In the genomic region with DNA sequence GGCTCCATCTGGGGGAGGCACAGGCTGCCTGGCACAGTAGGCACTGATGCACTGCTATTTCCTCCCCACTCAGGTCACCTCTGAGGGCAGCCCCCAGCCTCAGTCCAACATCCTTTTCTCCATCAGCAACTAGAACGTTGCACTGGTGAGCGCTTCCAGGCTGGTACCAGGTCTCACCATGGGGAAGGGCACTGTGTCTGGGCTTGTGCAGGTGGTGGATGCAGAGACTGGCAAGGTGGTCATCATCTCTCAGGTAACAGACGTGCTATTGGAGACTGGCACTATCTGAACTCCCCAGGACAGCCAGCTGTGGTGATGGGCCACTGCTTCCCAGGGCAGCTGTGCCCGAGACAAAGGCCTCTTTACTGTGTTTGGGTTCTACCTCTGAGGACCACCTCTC, we compare ENCODE assay signal across 34 cellular contexts.
"Had no signal": no experiment of that assay in that cellular context is flagged by ENCODE, and none has a peak within 500 bp of the region (broad histone marks: within the 10 kb centered on the region; RNA-seq: fewer than 3 reads in every experiment).

No MANE protein-coding gene starts in this region.

- H3K27ac Mint-ChIP-seq: activated CD4-positive, alpha-beta memory T cell treated with anti-CD3 and anti-CD28 coated beads, Interleukin-2, amount 10 ng/mL, durations not matched to agents 7 days and 5 days; activated CD4-positive, alpha-beta T cell treated with anti-CD3 and anti-CD28 coated beads for 36 hours; activated CD4-positive, alpha-beta T cell treated with anti-CD3 and anti-CD28 coated beads, Interleukin-2, amount 10 ng/mL, durations not matched to agents 7 days and 5 days; activated CD8-positive, alpha-beta T cell treated with anti-CD3 and anti-CD28 coated beads, Interleukin-2, amount 10 ng/mL, durations not matched to agents 7 days and 5 days; activated naive CD4-positive, alpha-beta T cell treated with anti-CD3 and anti-CD28 coated beads, Interleukin-2, amount 10 ng/mL, durations not matched to agents 7 days and 5 days; activated naive CD4-positive, alpha-beta T cell treated with anti-CD3 and anti-CD28 coated beads, Interleukin-2, amount 50 U/mL, for 24 hours; activated naive CD8-positive, alpha-beta T cell; activated naive CD8-positive, alpha-beta T cell treated with anti-CD3 and anti-CD28 coated beads, Interleukin-2, amount 10 ng/mL, durations not matched to agents 7 days and 5 days; activated naive CD8-positive, alpha-beta T cell treated with anti-CD3 and anti-CD28 coated beads, Interleukin-2, amount 50 U/mL, for 24 hours; activated T-cell treated with anti-CD3 and anti-CD28 coated beads, Interleukin-2, amount 50 U/mL, for 24 hours; activated T-helper 2 cell treated with anti-CD3 and anti-CD28 coated beads, Interferon-gamma antibody, Interleukin-2, Interleukin-4, amounts not matched to agents 10 μg/mL and 5 μg/mL and 100 μg/mL, durations not matched to agents 14 hours and 24 hours and 36 hours; brain; T-helper 1 cell treated with Interleukin-12 subunit alpha and Interleukin-12 subunit beta and Interleukin-4 antibody, amounts not matched to agents 30 μg/mL and 1 μg/mL, for 36 hours; T-helper 2 cell treated with Interferon-gamma antibody and Interleukin-4, amounts not matched to agents 5 μg/mL and 100 μg/mL, for 36 hours; WTC11 had no signal

- H3K36me3 Mint-ChIP-seq: activated naive CD4-positive, alpha-beta T cell treated with anti-CD3 and anti-CD28 coated beads, Interleukin-2, amount 10 ng/mL, durations not matched to agents 7 days and 5 days; activated naive CD4-positive, alpha-beta T cell treated with anti-CD3 and anti-CD28 coated beads, Interleukin-2, amount 50 U/mL, for 24 hours; activated naive CD8-positive, alpha-beta T cell; activated naive CD8-positive, alpha-beta T cell treated with anti-CD3 and anti-CD28 coated beads, Interleukin-2, amount 10 ng/mL, durations not matched to agents 7 days and 5 days; brain; WTC11 had no signal

- H3K4me3 Mint-ChIP-seq: activated CD4-positive, alpha-beta memory T cell treated with anti-CD3 and anti-CD28 coated beads, Interleukin-2, amount 10 ng/mL, durations not matched to agents 7 days and 5 days; activated CD4-positive, alpha-beta T cell treated with anti-CD3 and anti-CD28 coated beads for 36 hours; activated CD4-positive, alpha-beta T cell treated with anti-CD3 and anti-CD28 coated beads, Interleukin-2, amount 10 ng/mL, durations not matched to agents 7 days and 5 days; activated CD8-positive, alpha-beta T cell treated with anti-CD3 and anti-CD28 coated beads, Interleukin-2, amount 10 ng/mL, durations not matched to agents 7 days and 5 days; activated naive CD4-positive, alpha-beta T cell treated with anti-CD3 and anti-CD28 coated beads, Interleukin-2, amount 10 ng/mL, durations not matched to agents 7 days and 5 days; activated naive CD4-positive, alpha-beta T cell treated with anti-CD3 and anti-CD28 coated beads, Interleukin-2, amount 50 U/mL, for 24 hours; activated naive CD8-positive, alpha-beta T cell; activated naive CD8-positive, alpha-beta T cell treated with anti-CD3 and anti-CD28 coated beads, Interleukin-2, amount 10 ng/mL, durations not matched to agents 7 days and 5 days; activated naive CD8-positive, alpha-beta T cell treated with anti-CD3 and anti-CD28 coated beads, Interleukin-2, amount 50 U/mL, for 24 hours; activated T-cell treated with anti-CD3 and anti-CD28 coated beads, Interleukin-2, amount 50 U/mL, for 24 hours; brain; T-helper 1 cell treated with Interleukin-12 subunit alpha and Interleukin-12 subunit beta and Interleukin-4 antibody, amounts not matched to agents 30 μg/mL and 1 μg/mL, for 36 hours; T-helper 2 cell treated with Interferon-gamma antibody and Interleukin-4, amounts not matched to agents 5 μg/mL and 100 μg/mL, for 36 hours; WTC11 had no signal

- H3K9me3 Mint-ChIP-seq: activated CD4-positive, alpha-beta T cell treated with anti-CD3 and anti-CD28 coated beads, Interleukin-2, amount 10 ng/mL, durations not matched to agents 7 days and 5 days; activated naive CD4-positive, alpha-beta T cell treated with anti-CD3 and anti-CD28 coated beads, Interleukin-2, amount 50 U/mL, for 24 hours; activated naive CD8-positive, alpha-beta T cell treated with anti-CD3 and anti-CD28 coated beads, Interleukin-2, amount 50 U/mL, for 24 hours; activated T-cell treated with anti-CD3 and anti-CD28 coated beads, Interleukin-2, amount 50 U/mL, for 24 hours; activated T-helper 2 cell treated with anti-CD3 and anti-CD28 coated beads, Interferon-gamma antibody, Interleukin-2, Interleukin-4, amounts not matched to agents 10 μg/mL and 5 μg/mL and 100 μg/mL, durations not matched to agents 14 hours and 24 hours and 36 hours; T-helper 2 cell treated with Interferon-gamma antibody and Interleukin-4, amounts not matched to agents 5 μg/mL and 100 μg/mL, for 36 hours had no signal

- ATAC-seq: activated CD4-positive, alpha-beta T cell treated with anti-CD3 and anti-CD28 coated beads for 36 hours; activated CD4-positive, CD25-positive, alpha-beta regulatory T cell treated with anti-CD3 and anti-CD28 coated beads, Interleukin-2, amount 50 U/mL, for 24 hours; activated CD8-positive, alpha-beta T cell treated with anti-CD3 and anti-CD28 coated beads, Interleukin-2, amount 10 ng/mL, durations not matched to agents 7 days and 5 days; activated naive CD8-positive, alpha-beta T cell treated with anti-CD3 and anti-CD28 coated beads, Interleukin-2, amount 50 U/mL, for 24 hours; WTC11 had no signal

- H3K36me3 ChIP-seq: ascending aorta, WERI-Rb-1 had no signal

- H3K27me3 Mint-ChIP-seq: activated naive CD4-positive, alpha-beta T cell treated with anti-CD3 and anti-CD28 coated beads, Interleukin-2, amount 50 U/mL, for 24 hours had no signal

- H3K4me3 ChIP-seq: ascending aorta had no signal

- H3K27ac ChIP-seq: ascending aorta, WERI-Rb-1 had no signal

- H3K27me3 ChIP-seq: ascending aorta had no signal

- DNase-seq: activated CD4-positive, alpha-beta memory T cell treated with anti-CD3 and anti-CD28 coated beads, Interleukin-2, amount 10 ng/mL, durations not matched to agents 7 days and 5 days; activated CD4-positive, alpha-beta T cell treated with anti-CD3 and anti-CD28 coated beads for 1 hour; activated CD4-positive, alpha-beta T cell treated with anti-CD3 and anti-CD28 coated beads for 36 hours; activated CD4-positive, alpha-beta T cell treated with anti-CD3 and anti-CD28 coated beads for 48 hours; activated CD4-positive, alpha-beta T cell treated with anti-CD3 and anti-CD28 coated beads, Interleukin-2, amount 10 ng/mL, durations not matched to agents 7 days and 5 days; activated CD4-positive, alpha-beta T cell treated with anti-CD3 and anti-CD28 coated beads, Interleukin-2, amount 50 U/mL, for 48 hours; activated CD4-positive, CD25-positive, alpha-beta regulatory T cell; activated CD8-positive, alpha-beta memory T cell treated with anti-CD3 and anti-CD28 coated beads for 24 hours; activated CD8-positive, alpha-beta memory T cell treated with anti-CD3 and anti-CD28 coated beads, Interleukin-2, amount 50 U/mL, for 4 hours; activated CD8-positive, alpha-beta T cell treated with anti-CD3 and anti-CD28 coated beads, Interleukin-2, amount 10 ng/mL, durations not matched to agents 7 days and 5 days; activated effector memory CD4-positive, alpha-beta T cell treated with Interleukin-2 at 50 U/mL for 16 hours; activated gamma-delta T cell; activated naive CD4-positive, alpha-beta T cell treated with anti-CD3 and anti-CD28 coated beads, Interleukin-2, amount 10 ng/mL, durations not matched to agents 7 days and 5 days; activated naive CD4-positive, alpha-beta T cell treated with Interleukin-2 at 50 U/mL for 16 hours; activated naive CD8-positive, alpha-beta T cell treated with anti-CD3 and anti-CD28 coated beads, Interleukin-2, amount 10 ng/mL, durations not matched to agents 7 days and 5 days; activated naive CD8-positive, alpha-beta T cell treated with anti-CD3 and anti-CD28 coated beads, Interleukin-2, amount 50 U/mL, for 24 hours; activated T-cell treated with anti-CD3 and anti-CD28 coated beads, Interleukin-2, amount 50 U/mL, for 24 hours; activated T-cell treated with anti-CD3 and anti-CD28 coated beads, Interleukin-2, amount 50 U/mL, for 48 hours; amygdala; anterior cingulate cortex; central memory CD4-positive, alpha-beta T cell; T-helper 1 cell; T-helper 2 cell; T-helper 9 cell; WERI-Rb-1 had no signal

- H3K4me1 ChIP-seq: ascending aorta had no signal

- H3K4me1 Mint-ChIP-seq: activated CD4-positive, alpha-beta T cell treated with anti-CD3 and anti-CD28 coated beads for 36 hours; activated naive CD4-positive, alpha-beta T cell treated with anti-CD3 and anti-CD28 coated beads, Interleukin-2, amount 10 ng/mL, durations not matched to agents 7 days and 5 days; activated naive CD4-positive, alpha-beta T cell treated with anti-CD3 and anti-CD28 coated beads, Interleukin-2, amount 50 U/mL, for 24 hours; activated naive CD8-positive, alpha-beta T cell treated with anti-CD3 and anti-CD28 coated beads, Interleukin-2, amount 50 U/mL, for 24 hours; brain had no signal

- H3K9me3 ChIP-seq: ascending aorta had no signal
